Comparison of ENCODE assay signal across 11 cellular contexts in genomic region chr9:35687306-35687705, GRCh38. TPM values are rescaled to one million over a fixed set of nuclear protein-coding genes. Genes with fewer than 3 reads are reported as not detected.
DNase-seq lines count a peak whose midpoint lies in the region; ATAC-seq and TF ChIP-seq lines count a peak whose summit lies in the region.
"Had no signal": no experiment of that assay in that cellular context is flagged by ENCODE, and none has a peak within 500 bp of the region (broad histone marks: within the 10 kb centered on the region; RNA-seq: fewer than 3 reads in every experiment).

No MANE protein-coding gene starts in this region.

- ATAC-seq in Panc1: no peak
- no peak for ATAC-seq in omental fat pad (ENCODE audit: low FRiP score)
- ATAC-seq in activated CD4-positive, CD25-positive, alpha-beta regulatory T cell treated with anti-CD3 and anti-CD28 coated beads, Interleukin-2, amount 50 U/mL, for 24 hours: no peak

- in situ Hi-C loops in Panc1 (cut with HindIII; ENCODE audit: low pct_unique_long_range_greater_than_20kb, low sequenced_read_pairs): no loop called here

- CTCF ChIA-PET in BJ (lab: Yijun Ruan, JAX) (interaction anchor here (0.7 to 2.4 kb wide), 4 partner anchors 9 to 29 kb away, joined by 3 to 10 read pairs (median 8); partner anchors contain the start of genes CCDC107 and RMRP), Panc1 (lab: Charles Lee) (interaction anchor here (0.6 kb wide), 1 partner anchor 70 kb away, joined by 10 read pairs; no protein-coding TSS in a partner anchor)

- H3K4me3 ChIP-seq in BJ (ENCODE audit: low read depth, low read length) (peak overlapping the region; percentile 98), Panc1 (ENCODE audit: low read depth in 2 of 2, low read length in 2 of 2) (no peak overlapping the region; a peak in 1 of 4 replicates), fibroblast of pulmonary artery (replicated peaks; ENCODE audit: low read depth, low read length) (peak overlapping the region; percentile 87), retinal pigment epithelial cell (ENCODE audit: low read length) (peak overlapping the region; percentile 81)

- peaks cover 31% of the 10 kb centered on the region for H3K4me1 ChIP-seq in Panc1 (ENCODE audit: control insufficient read depth, insufficient read depth, low read length)

- H3K27ac ChIP-seq in Panc1 (ENCODE audit: low read length): peak overlapping the region; percentile 44
- H3K27ac ChIP-seq: VCaP had no signal

- H3K27me3 ChIP-seq in BJ (ENCODE audit: control insufficient read depth, insufficient read depth, low read length): no peaks in the 10 kb centered on the region
- H3K27me3 ChIP-seq in Panc1 (ENCODE audit: control insufficient read depth, insufficient read depth, low read length): no peaks in the 10 kb centered on the region

- intact Hi-C loops in Panc1 (cut with micrococcal nuclease; ENCODE audit: unreplicated experiment): no loop called here

- H3K36me3 ChIP-seq in BJ (ENCODE audit: control insufficient read depth, insufficient read depth, low read length) (peaks cover 46% of the 10 kb centered on the region), Panc1 (ENCODE audit: control insufficient read depth, insufficient read depth, low read length) (peaks cover 10% of the 10 kb centered on the region; the same call in 1 of the 2 replicates)

- DNase-seq in BJ (ENCODE audit: low read depth): no peak
- DNase-seq in Panc1 (ENCODE audit: low read depth, low spot score): no peak
- no peak for DNase-seq in fibroblast of pulmonary artery (ENCODE audit: low read depth)
- DNase-seq in retinal pigment epithelial cell (ENCODE audit: low read depth): no peak
- no peak for DNase-seq in omental fat pad (ENCODE audit: low spot score)
- no peak for DNase-seq in DMS79 treated with DMSO at 0.1 percent for 48 hours (lab: John Stamatoyannopoulos, UW)
- no peak for DNase-seq in activated T-cell treated with anti-CD3 and anti-CD28 coated beads for 4 hours
- DNase-seq: activated T-cell treated with anti-CD3 and anti-CD28 coated beads, Interleukin-2, amount 50 U/mL, for 48 hours; midbrain had no signal

- no TSS peak for BruUV-seq in Panc1 (replicated peaks; lab: Mats Ljungman, UMichigan)

- H3K9me3 ChIP-seq in Panc1 (ENCODE audit: control insufficient read depth, insufficient read depth, low read depth, low read length): no peaks in the 10 kb centered on the region

- POLR2A ChIA-PET in BJ (lab: Charles Lee) (interaction anchor here (0.6 to 1.4 kb wide), 3 partner anchors 12 to 41 kb away, joined by 3 to 6 read pairs (median 3); no protein-coding TSS in a partner anchor), Panc1 (lab: Charles Lee) (no interaction called here)

- TF ChIP-seq CTCF in BJ (IDR thresholded peaks at IDR 0.05; ENCODE audit: insufficient read depth, low read depth, low read length) (no peak), Panc1 (IDR thresholded peaks at IDR 0.05) (no peak), fibroblast of pulmonary artery (IDR thresholded peaks at IDR 0.05; ENCODE audit: low read length, missing control alignments) (no peak), retinal pigment epithelial cell (conservative IDR thresholded peaks at IDR 0.05; ENCODE audit: low read depth, low read length) (no peak), omental fat pad (IDR thresholded peaks at IDR 0.05) (no peak)

RNA-seq across cellular contexts. Expression of gene TPM2, which starts 2.4 kb away (rescaled TPM):
- 1,727 and 2,061 TPM in 2 replicates for polyA plus RNA-seq in BJ (2011; rRNA removed)
- polyA minus RNA-seq in BJ (2011; rRNA and poly(A)+ RNA removed): 328 and 340 TPM in 2 replicates
- total RNA-seq in Panc1 (2021; ENCODE audit: unreplicated experiment): 544 TPM
- 991 TPM for polyA plus RNA-seq in Panc1 (2012; ENCODE audit: insufficient read length)
- total RNA-seq in omental fat pad: 100 to 1,000 TPM; 150 to 301 (median 237) TPM

RNA-seq across cellular contexts. Expression of gene CA9, which starts 13.6 kb away (rescaled TPM):
- 0.13 and 0.32 TPM in 2 replicates for polyA plus RNA-seq in BJ (2011; rRNA removed)
- polyA minus RNA-seq in BJ (2011; rRNA and poly(A)+ RNA removed): not detected in 2 replicates
- 0.31 TPM for total RNA-seq in Panc1 (2021; ENCODE audit: unreplicated experiment)
- polyA plus RNA-seq in Panc1 (2012; ENCODE audit: insufficient read length): 1.1 TPM
- 10 to 100 TPM in 1 of 4 donors, 1 to 10 TPM in 1, under 1 TPM in 1, not detected in 1; 0.82 to 35.4 (median 2.0) TPM for total RNA-seq in omental fat pad

RNA-seq across cellular contexts. Expression of gene ARHGEF39, which starts 22.3 kb away (rescaled TPM):
- polyA plus RNA-seq in BJ (2011; rRNA removed): 2.7 and 4.1 TPM in 2 replicates
- polyA minus RNA-seq in BJ (2011; rRNA and poly(A)+ RNA removed): 3.7 and 4.2 TPM in 2 replicates
- total RNA-seq in Panc1 (2021; ENCODE audit: unreplicated experiment): 34.0 TPM
- polyA plus RNA-seq in Panc1 (2012; ENCODE audit: insufficient read length): 15.0 TPM
- 1 to 10 TPM in 1 of 4 donors, under 1 TPM in 2, not detected in 1; 0.36 to 2.8 (median 0.65) TPM for total RNA-seq in omental fat pad

RNA-seq across cellular contexts. Expression of gene CCDC107, which starts 29.2 kb away (rescaled TPM):
- 22.0 and 27.9 TPM in 2 replicates for polyA plus RNA-seq in BJ (2011; rRNA removed)
- 5.8 and 9.7 TPM in 2 replicates for polyA minus RNA-seq in BJ (2011; rRNA and poly(A)+ RNA removed)
- total RNA-seq in Panc1 (2021; ENCODE audit: unreplicated experiment) (39.9 TPM), omental fat pad (100 to 1,000 TPM in 1 of 4 donors, 10 to 100 TPM in 3; 35.8 to 108 (median 52.5) TPM)
- polyA plus RNA-seq in Panc1 (2012; ENCODE audit: insufficient read length): 87.7 TPM

RNA-seq across cellular contexts. Expression of gene RMRP, which starts 29.5 kb away (rescaled TPM):
- polyA plus RNA-seq in BJ (2011; rRNA removed): 235 and 1,738 TPM in 2 replicates
- polyA minus RNA-seq in BJ (2011; rRNA and poly(A)+ RNA removed): 13,377 and 21,567 TPM in 2 replicates
- 29,896 TPM for total RNA-seq in Panc1 (2021; ENCODE audit: unreplicated experiment)
- 43.7 TPM for polyA plus RNA-seq in Panc1 (2012; ENCODE audit: insufficient read length)
- 1,000 to 10,000 TPM in 3 of 4 donors, 100 to 1,000 TPM in 1; 841 to 3,200 (median 2,180) TPM for total RNA-seq in omental fat pad

Comparison
In these comparisons a context has a peak if more than half of its experiments do, and no peak if none do; other contexts are left out.
1. H3K4me3 ChIP-seq: peak in BJ (single experiment), fibroblast of pulmonary artery (single experiment) and retinal pigment epithelial cell (single experiment); none in Panc1 (0 of 2).